Comparison of ENCODE assay signal across 10 cellular contexts in genomic region chr4:98518555-98519267, GRCh38.
DNase-seq lines count a peak whose midpoint lies in the region; ATAC-seq and TF ChIP-seq lines count a peak whose summit lies in the region.
"Had no signal": no experiment of that assay in that cellular context is flagged by ENCODE, and none has a peak within 500 bp of the region (broad histone marks: within the 10 kb centered on the region; RNA-seq: fewer than 3 reads in every experiment).

No MANE protein-coding gene starts in this region.

- H3K4me1 ChIP-seq in ascending aorta, result no peaks in the 10 kb centered on the region

- TF ChIP-seq CTCF in ascending aorta (IDR thresholded peaks at IDR 0.05) (no peak), glutamatergic neuron (IDR thresholded peaks at IDR 0.05; ENCODE audit: partially characterized antibody, unreplicated experiment) (no peak)

- no peaks in the 10 kb centered on the region for H3K27me3 Mint-ChIP-seq in glutamatergic neuron (ENCODE audit: unreplicated experiment)

- no peak overlapping the region for H3K4me3 Mint-ChIP-seq in glutamatergic neuron (ENCODE audit: unreplicated experiment)

- no peak overlapping the region for H3K27ac Mint-ChIP-seq in glutamatergic neuron (ENCODE audit: unreplicated experiment)

- peaks cover 31% of the 10 kb centered on the region for H3K4me1 Mint-ChIP-seq in glutamatergic neuron (ENCODE audit: low read depth, unreplicated experiment)

- no peaks in the 10 kb centered on the region for H3K27me3 ChIP-seq in ascending aorta

- peaks cover 14% of the 10 kb centered on the region for H3K9me3 Mint-ChIP-seq in glutamatergic neuron (ENCODE audit: unreplicated experiment)

- DNase-seq in germinal center (ENCODE audit: low spot score) (peak; percentile 40), posterior vena cava (ENCODE audit: low spot score) (no peak), ascending aorta (ENCODE audit: low spot score in 2 of 2) (no peak), glutamatergic neuron (no peak), OCI-M2 (lab: John Stamatoyannopoulos, UW; ENCODE audit: unreplicated experiment) (no peak)
- DNase-seq: NCI-H1417 treated with DMSO at 0.1 percent for 48 hours had no signal

- no peaks in the 10 kb centered on the region for H3K9me3 ChIP-seq in ascending aorta

- ATAC-seq in GM18508 (IDR thresholded peaks at IDR 0.05; ENCODE audit: insufficient read depth, unreplicated experiment) (peak; percentile 87), GM21529 (IDR thresholded peaks at IDR 0.05; ENCODE audit: unreplicated experiment) (peak; percentile 99), HG03439 (IDR thresholded peaks at IDR 0.05; ENCODE audit: unreplicated experiment) (peak; percentile 93)

- no peaks in the 10 kb centered on the region for H3K36me3 ChIP-seq in ascending aorta

- H3K4me3 ChIP-seq in ascending aorta, result no peak overlapping the region

- intact Hi-C loops in posterior vena cava (cut with DNase I), result no loop called here
- intact Hi-C loops in ascending aorta (cut with DNase I), result no loop called here

- H3K36me3 Mint-ChIP-seq in glutamatergic neuron (ENCODE audit: unreplicated experiment), result no peaks in the 10 kb centered on the region

- H3K27ac ChIP-seq in ascending aorta, result no peak overlapping the region
- H3K27ac ChIP-seq: epithelial cell of prostate had no signal
